ENCODE assay signal across 9 cellular contexts in genomic region chr15:38084289-38084688, GRCh38.
DNase-seq lines count a peak whose midpoint lies in the region; ATAC-seq, FAIRE-seq and TF ChIP-seq lines count a peak whose summit lies in the region.
"Had no signal": no experiment of that assay in that cellular context is flagged by ENCODE, and none has a peak within 500 bp of the region (broad histone marks: within the 10 kb centered on the region; RNA-seq: fewer than 3 reads in every experiment).

No MANE protein-coding gene starts in this region.

- no peak for FAIRE-seq in bronchial epithelial cell (lab: Jason Lieb, UNC)

- no peaks in the 10 kb centered on the region for H3K36me3 ChIP-seq in bronchial epithelial cell (ENCODE audit: control insufficient read depth, insufficient read depth, low read length)
- H3K36me3 ChIP-seq: uterus had no signal

- ATAC-seq in GM21381 (IDR thresholded peaks at IDR 0.05; ENCODE audit: unreplicated experiment) (peak; percentile 76), HG03520 (IDR thresholded peaks at IDR 0.05; ENCODE audit: unreplicated experiment) (peak; percentile 68), omental fat pad (ENCODE audit: low FRiP score) (no peak)

- DNase-seq in GDM1 (lab: John Stamatoyannopoulos, UW) (peak; percentile 28), bronchial epithelial cell (ENCODE audit: low read depth) (peak; percentile 65), dedifferentiated amniotic fluid mesenchymal stem cell (ENCODE audit: extremely low spot score) (no peak), NCI-H1930 (lab: John Stamatoyannopoulos, UW) (no peak), NCI-H82 treated with DMSO at 0.1 percent for 48 hours (lab: John Stamatoyannopoulos, UW; ENCODE audit: unreplicated experiment) (no peak), omental fat pad (ENCODE audit: low spot score) (no peak)
- DNase-seq: uterus had no signal

- TF ChIP-seq CTCF in bronchial epithelial cell (IDR thresholded peaks at IDR 0.05; ENCODE audit: insufficient read depth, low read length, severe bottlenecking) (no peak), omental fat pad (IDR thresholded peaks at IDR 0.05) (no peak)

- no peaks in the 10 kb centered on the region for H3K27me3 ChIP-seq in bronchial epithelial cell (ENCODE audit: control insufficient read depth, insufficient read depth, low read length)
- H3K27me3 ChIP-seq: uterus had no signal

- no peak overlapping the region for H3K4me3 ChIP-seq in bronchial epithelial cell (ENCODE audit: low read depth, low read length)
- H3K4me3 ChIP-seq: uterus had no signal

Comparison
In these comparisons a context has a peak if more than half of its experiments do, and no peak if none do; other contexts are left out.
1. DNase-seq: peak in GDM1 (single experiment) and bronchial epithelial cell (single experiment); none in dedifferentiated amniotic fluid mesenchymal stem cell (single experiment), NCI-H1930 (0 of 2), NCI-H82 treated with DMSO at 0.1 percent for 48 hours (single experiment) and omental fat pad (single experiment).